In genomic region chr19:35870124-35870736, GRCh38 we compare ENCODE assay signal across 1 cellular context.
TF ChIP-seq lines count a peak whose summit lies in the region.

No MANE protein-coding gene starts in this region.

TF ChIP-seq in HEK293, 187 proteins besides CTCF, POLR2A, EP300 and RAD21 (continued from another document):
- 0 out of 2 replicates have a peak, but pooled peaks have one; percentile 54 for TF ChIP-seq KLF1 (tag by site-specific recombination; IDR thresholded peaks at IDR 0.05)
- peak; percentile 55; the same call in 1 of the 2 replicates for TF ChIP-seq ZNF785 (tag by site-specific recombination; IDR thresholded peaks at IDR 0.05)
- peak; percentile 95 for TF ChIP-seq PRDM1 (tag by site-specific recombination; IDR thresholded peaks at IDR 0.05)
- peak; percentile 53; the same call in 1 of the 2 replicates for TF ChIP-seq ZNF76 (tag by site-specific recombination; IDR thresholded peaks at IDR 0.05; ENCODE audit: borderline replicate concordance, low read depth)
- TF ChIP-seq, protein P1, sequence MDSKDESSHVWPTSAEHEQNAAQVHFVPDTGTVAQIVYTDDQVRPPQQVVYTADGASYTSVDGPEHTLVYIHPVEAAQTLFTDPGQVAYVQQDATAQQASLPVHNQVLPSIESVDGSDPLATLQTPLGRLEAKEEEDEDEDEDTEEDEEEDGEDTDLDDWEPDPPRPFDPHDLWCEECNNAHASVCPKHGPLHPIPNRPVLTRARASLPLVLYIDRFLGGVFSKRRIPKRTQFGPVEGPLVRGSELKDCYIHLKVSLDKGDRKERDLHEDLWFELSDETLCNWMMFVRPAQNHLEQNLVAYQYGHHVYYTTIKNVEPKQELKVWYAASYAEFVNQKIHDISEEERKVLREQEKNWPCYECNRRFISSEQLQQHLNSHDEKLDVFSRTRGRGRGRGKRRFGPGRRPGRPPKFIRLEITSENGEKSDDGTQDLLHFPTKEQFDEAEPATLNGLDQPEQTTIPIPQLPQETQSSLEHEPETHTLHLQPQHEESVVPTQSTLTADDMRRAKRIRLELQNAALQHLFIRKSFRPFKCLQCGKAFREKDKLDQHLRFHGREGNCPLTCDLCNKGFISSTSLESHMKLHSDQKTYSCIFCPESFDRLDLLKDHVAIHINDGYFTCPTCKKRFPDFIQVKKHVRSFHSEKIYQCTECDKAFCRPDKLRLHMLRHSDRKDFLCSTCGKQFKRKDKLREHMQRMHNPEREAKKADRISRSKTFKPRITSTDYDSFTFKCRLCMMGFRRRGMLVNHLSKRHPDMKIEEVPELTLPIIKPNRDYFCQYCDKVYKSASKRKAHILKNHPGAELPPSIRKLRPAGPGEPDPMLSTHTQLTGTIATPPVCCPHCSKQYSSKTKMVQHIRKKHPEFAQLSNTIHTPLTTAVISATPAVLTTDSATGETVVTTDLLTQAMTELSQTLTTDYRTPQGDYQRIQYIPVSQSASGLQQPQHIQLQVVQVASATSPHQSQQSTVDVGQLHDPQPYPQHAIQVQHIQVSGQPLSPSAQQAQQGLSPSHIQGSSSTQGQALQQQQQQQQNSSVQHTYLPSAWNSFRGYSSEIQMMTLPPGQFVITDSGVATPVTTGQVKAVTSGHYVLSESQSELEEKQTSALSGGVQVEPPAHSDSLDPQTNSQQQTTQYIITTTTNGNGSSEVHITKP (tag by site-specific recombination; IDR thresholded peaks at IDR 0.05) = peak; percentile 76
